13 cellular contexts compared by ENCODE assay signal in the genomic region with DNA sequence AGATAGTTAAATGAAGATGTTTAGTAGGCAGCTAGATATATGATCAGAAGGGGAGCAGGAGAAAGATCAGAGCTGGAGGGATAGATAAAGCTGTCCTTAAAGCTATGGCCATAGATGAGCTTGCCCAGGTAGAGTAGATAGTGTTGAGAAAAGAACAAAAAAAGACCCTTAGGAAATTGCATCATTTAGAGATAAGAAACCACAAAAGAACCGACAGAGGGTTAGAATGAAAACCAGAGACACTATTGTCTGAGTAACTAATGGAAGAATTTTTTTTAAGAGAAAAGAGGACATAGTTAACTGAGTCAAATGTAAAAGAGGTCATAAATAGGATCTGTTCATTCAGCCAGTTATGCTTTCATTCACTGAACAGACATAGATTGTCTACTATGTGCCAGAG.
A peak's percentile ranks its signal among the peaks of the same experiment; 100 is the strongest.
DNase-seq lines count a peak whose midpoint lies in the region; ATAC-seq, FAIRE-seq and TF ChIP-seq lines count a peak whose summit lies in the region.
"Had no signal": no experiment of that assay in that cellular context is flagged by ENCODE, and none has a peak within 500 bp of the region (broad histone marks: within the 10 kb centered on the region; RNA-seq: fewer than 3 reads in every experiment).

No MANE protein-coding gene starts in this region.

- peaks cover 19% of the 10 kb centered on the region for H3K4me1 Mint-ChIP-seq in CD4-positive, alpha-beta T cell (ENCODE audit: low read depth)
- peaks cover 50% of the 10 kb centered on the region for H3K4me1 Mint-ChIP-seq in dendritic cell treated with granulocyte-macrophage colony-stimulating factor and Interleukin-4, amounts not matched to agents 40 ng/mL and 50 ng/mL, for 4 days (ENCODE audit: low read depth)

- H3K27me3 Mint-ChIP-seq in CD4-positive, alpha-beta T cell: no peaks in the 10 kb centered on the region
- H3K27me3 Mint-ChIP-seq in dendritic cell treated with granulocyte-macrophage colony-stimulating factor and Interleukin-4, amounts not matched to agents 40 ng/mL and 50 ng/mL, for 4 days: peaks cover 30% of the 10 kb centered on the region

- H3K36me3 Mint-ChIP-seq in CD4-positive, alpha-beta T cell (ENCODE audit: low read depth): no peaks in the 10 kb centered on the region
- H3K36me3 Mint-ChIP-seq in dendritic cell treated with granulocyte-macrophage colony-stimulating factor and Interleukin-4, amounts not matched to agents 40 ng/mL and 50 ng/mL, for 4 days (ENCODE audit: low read depth): no peaks in the 10 kb centered on the region

- no peak for DNase-seq in CD4-positive, alpha-beta T cell
- DNase-seq in NCI-H226 (peak; percentile 39), AG20443 (ENCODE audit: low spot score) (no peak), RCC 7860 (ENCODE audit: low spot score) (no peak), frontal cortex (ENCODE audit: low spot score in 2 of 2) (no peak), NAMALWA (ENCODE audit: low spot score) (no peak)
- DNase-seq: activated CD8-positive, alpha-beta memory T cell treated with anti-CD3 and anti-CD28 coated beads, Interleukin-2, amount 50 U/mL, for 48 hours; cortex of kidney; NCI-H526 treated with DMSO at 0.1 percent for 48 hours; psoas muscle had no signal

- no peaks in the 10 kb centered on the region for H3K9me3 Mint-ChIP-seq in CD4-positive, alpha-beta T cell
- no peaks in the 10 kb centered on the region for H3K9me3 Mint-ChIP-seq in dendritic cell treated with granulocyte-macrophage colony-stimulating factor and Interleukin-4, amounts not matched to agents 40 ng/mL and 50 ng/mL, for 4 days

- H3K4me3 Mint-ChIP-seq in CD4-positive, alpha-beta T cell: no peak overlapping the region
- H3K4me3 Mint-ChIP-seq in dendritic cell treated with granulocyte-macrophage colony-stimulating factor and Interleukin-4, amounts not matched to agents 40 ng/mL and 50 ng/mL, for 4 days: no peak overlapping the region

- POLR2A ChIA-PET in CD4-positive, alpha-beta T cell (lab: Charles Lee): no interaction called here

- H3K27me3 ChIP-seq in CD4-positive, alpha-beta T cell (ENCODE audit: control insufficient read depth, insufficient read depth, low read length): no peaks in the 10 kb centered on the region

- FAIRE-seq in RCC 7860 (lab: Jason Lieb, UNC) (no peak), frontal cortex (lab: Jason Lieb, UNC) (no peak)

- CTCF ChIA-PET in CD4-positive, alpha-beta T cell (lab: Charles Lee): no interaction called here

- intact Hi-C loops in CD4-positive, alpha-beta T cell (cut with DNase I, micrococcal nuclease): no loop called here
- intact Hi-C loops in dendritic cell treated with granulocyte-macrophage colony-stimulating factor and Interleukin-4, amounts not matched to agents 40 ng/mL and 50 ng/mL, for 4 days (cut with micrococcal nuclease): no loop called here

- H3K27ac ChIP-seq in CD4-positive, alpha-beta T cell (ENCODE audit: low read depth, low read length): no peak overlapping the region
- H3K27ac ChIP-seq: C4-2B, psoas muscle had no signal

- no peaks in the 10 kb centered on the region for H3K9me3 ChIP-seq in CD4-positive, alpha-beta T cell (ENCODE audit: control insufficient read depth, low read length)
- H3K9me3 ChIP-seq: psoas muscle had no signal

- H3K27ac Mint-ChIP-seq in CD4-positive, alpha-beta T cell: no peak overlapping the region
- H3K27ac Mint-ChIP-seq in dendritic cell treated with granulocyte-macrophage colony-stimulating factor and Interleukin-4, amounts not matched to agents 40 ng/mL and 50 ng/mL, for 4 days: peak overlapping the region; percentile 1

- peak; percentile 14 for ATAC-seq in CD4-positive, alpha-beta T cell (ENCODE audit: poor library complexity)
- peak; percentile 48 for ATAC-seq in GM18858 (IDR thresholded peaks at IDR 0.05; ENCODE audit: unreplicated experiment)
- ATAC-seq: psoas muscle had no signal

- no peak for TF ChIP-seq CTCF in CD4-positive, alpha-beta T cell (IDR thresholded peaks at IDR 0.05)
